Comparison of ENCODE assay signal across 18 cellular contexts in genomic region chrX:152912641-152913040, GRCh38.
"Had no signal": no experiment of that assay in that cellular context is flagged by ENCODE, and none has a peak within 500 bp of the region (broad histone marks: within the 10 kb centered on the region; RNA-seq: fewer than 3 reads in every experiment).

No MANE protein-coding gene starts in this region.

- H3K9me3 ChIP-seq: SK-N-SH had no signal

- H3K9ac ChIP-seq: SK-N-SH had no signal

- H3K4me2 ChIP-seq: SK-N-SH had no signal

- DNase-seq: NCI-H1092, NCI-H1105 treated with DMSO at 0.1 percent for 48 hours, NCI-H1417 treated with DMSO at 0.1 percent for 48 hours, NCI-H1694 treated with DMSO at 0.1 percent for 48 hours, NCI-H1930, NCI-H2081, NCI-H2107, NCI-H2171, NCI-H226, NCI-H446, NCI-H510A, NCI-H524 treated with DMSO at 0.1 percent for 48 hours, NCI-H774, Right ventricle myocardium superior, SIG-M5, SK-N-SH, SW 1271 had no signal

- H3K27ac ChIP-seq: HL-60 had no signal
